8 cellular contexts compared by ENCODE assay signal in the genomic region with DNA sequence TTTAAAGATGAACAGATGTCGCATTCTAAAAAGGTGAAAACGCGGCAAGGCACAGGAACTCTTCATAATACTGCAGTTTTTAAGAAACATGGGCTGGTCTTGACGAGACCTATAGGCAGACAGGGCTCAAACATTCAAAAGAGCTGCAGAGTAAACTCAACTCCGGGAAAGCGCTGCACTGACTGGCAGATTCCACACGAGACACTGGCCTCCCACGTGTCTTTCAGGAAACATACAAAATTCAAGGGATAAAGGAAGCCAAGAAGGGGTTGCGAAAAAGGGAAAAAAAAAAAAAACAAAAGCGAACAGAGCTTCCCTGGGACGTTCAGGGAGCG. TPM values are rescaled to one million over a fixed set of nuclear protein-coding genes. Genes with fewer than 3 reads are reported as not detected.
DNase-seq lines count a peak whose midpoint lies in the region; ATAC-seq and TF ChIP-seq lines count a peak whose summit lies in the region.

No MANE protein-coding gene starts in this region.

- H3K4me1 ChIP-seq in DOHH2 (ENCODE audit: control insufficient read depth, low read length): peaks cover 34% of the 10 kb centered on the region

- peak overlapping the region; percentile 98 for H3K4me3 ChIP-seq in DOHH2 (ENCODE audit: low read length)

- H3K4me2 ChIP-seq in DOHH2 (ENCODE audit: low read length): peak overlapping the region; percentile 66

- H3K9me2 ChIP-seq in DOHH2 (replicated peaks; ENCODE audit: control insufficient read depth, low read length): no peaks in the 10 kb centered on the region

- H4K20me1 ChIP-seq in DOHH2 (ENCODE audit: control insufficient read depth, insufficient read depth, low read depth, low read length): peaks cover 31% of the 10 kb centered on the region

- peaks cover 54% of the 10 kb centered on the region for H3K79me2 ChIP-seq in DOHH2 (ENCODE audit: control insufficient read depth, low read length)

- in situ Hi-C loops in KBM-7 (cut with MboI; ENCODE audit: low pct_unique_long_range_greater_than_20kb, low sequenced_read_pairs): no loop called here

- no peaks in the 10 kb centered on the region for H3K27me3 ChIP-seq in DOHH2 (ENCODE audit: control insufficient read depth, low read length)

- DNase-seq in KBM-7: peak; percentile 84
- DNase-seq in RKO (ENCODE audit: low spot score): peak; percentile 90
- DNase-seq in anterior cingulate cortex (lab: John Stamatoyannopoulos, UW): peak in 35 of 58 donors; percentile 39 to 86 (median 65)
- no peak for DNase-seq in left ventricle myocardium superior
- peak; percentile 81 for DNase-seq in pons (ENCODE audit: low spot score)
- no peak for DNase-seq in D341Med (ENCODE audit: low spot score)

- no peaks in the 10 kb centered on the region for H3K9me3 ChIP-seq in DOHH2 (ENCODE audit: control insufficient read depth, insufficient read depth, low read length)

- intact Hi-C loops in left ventricle myocardium superior (cut with micrococcal nuclease): no loop called here

- no peak for TF ChIP-seq CTCF in DOHH2 (IDR thresholded peaks at IDR 0.05; ENCODE audit: low read depth, low read length, poor library complexity, severe bottlenecking)

- H3K27ac ChIP-seq in DOHH2 (ENCODE audit: low read depth, low read length): peak overlapping the region; percentile 84

- peaks cover 25% of the 10 kb centered on the region for H3F3A ChIP-seq in DOHH2 (ENCODE audit: control insufficient read depth, insufficient read depth)

- peaks cover 44% of the 10 kb centered on the region for H3K36me3 ChIP-seq in DOHH2 (ENCODE audit: control insufficient read depth, low read length)

- peak; percentile 39 for ATAC-seq in GM21528 (IDR thresholded peaks at IDR 0.05; ENCODE audit: low FRiP score, unreplicated experiment)
- ATAC-seq in left ventricle myocardium superior: peak; percentile 67

RNA-seq across cellular contexts. Expression of a gene that starts 0.6 kb away (rescaled TPM):
- total RNA-seq in left ventricle myocardium superior: 24.6 TPM

RNA-seq across cellular contexts. Expression of a gene that starts 39.7 kb away (rescaled TPM):
- 50.1 TPM for total RNA-seq in left ventricle myocardium superior

Comparison
In these comparisons a context has a peak if more than half of its experiments do, and no peak if none do; other contexts are left out.
1. DNase-seq: peak in KBM-7 (single experiment), RKO (single experiment), anterior cingulate cortex (35 of 58) and pons (single experiment); none in left ventricle myocardium superior (single experiment) and D341Med (single experiment).